In the genomic region with DNA sequence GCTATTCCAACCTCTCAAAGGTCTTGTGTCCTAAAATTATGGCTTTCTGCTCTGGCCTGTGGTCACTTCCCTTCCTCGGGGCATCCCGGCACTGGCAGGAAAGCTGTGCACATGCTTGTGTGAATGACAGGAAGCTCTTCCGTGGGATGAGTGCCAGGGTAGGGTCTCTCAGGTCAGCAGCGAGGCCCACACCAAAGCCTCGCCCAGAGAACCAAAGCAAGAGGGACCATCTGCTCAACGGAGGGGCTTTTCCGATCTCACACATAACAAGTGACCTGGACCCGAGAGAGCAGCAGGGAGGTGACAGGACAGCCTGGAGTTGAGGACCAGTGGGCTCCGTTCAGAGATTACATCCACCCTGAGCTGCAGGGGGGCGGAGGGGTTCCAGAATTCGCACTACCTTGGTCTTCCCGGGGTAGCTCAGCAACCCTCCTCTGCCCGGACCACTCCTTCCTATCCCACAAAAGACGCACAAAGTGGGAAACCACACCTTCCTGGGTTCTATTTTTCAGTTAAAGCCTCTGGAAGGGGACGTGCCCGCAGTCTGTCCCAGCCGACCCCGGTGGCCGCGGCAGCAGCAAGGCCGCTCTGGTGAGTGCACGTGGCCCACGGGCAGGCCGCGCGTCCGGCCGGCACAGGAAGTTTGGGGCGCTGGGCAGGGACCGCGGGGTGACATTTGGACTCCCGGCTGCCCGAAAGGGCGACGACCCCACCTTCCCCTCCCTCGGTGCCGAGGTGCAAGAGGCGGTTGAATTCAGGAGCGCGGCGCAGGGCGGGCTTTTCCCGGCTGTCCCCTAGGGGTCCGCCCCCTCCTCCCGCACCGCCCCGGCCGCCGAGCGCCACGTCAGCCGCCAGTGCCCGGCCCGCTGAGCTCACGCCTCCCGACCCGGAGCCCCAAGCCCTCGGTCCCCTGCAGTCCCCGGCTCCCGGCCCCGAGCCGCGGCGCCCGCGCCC, we compare ENCODE assay signal across 2 cellular contexts.
TF ChIP-seq lines count a peak whose summit lies in the region.

No MANE protein-coding gene starts in this region.

TF ChIP-seq in SK-N-SH, 30 proteins besides CTCF, POLR2A, EP300 and RAD21 (continued from another document):
- TF ChIP-seq, protein P1, sequence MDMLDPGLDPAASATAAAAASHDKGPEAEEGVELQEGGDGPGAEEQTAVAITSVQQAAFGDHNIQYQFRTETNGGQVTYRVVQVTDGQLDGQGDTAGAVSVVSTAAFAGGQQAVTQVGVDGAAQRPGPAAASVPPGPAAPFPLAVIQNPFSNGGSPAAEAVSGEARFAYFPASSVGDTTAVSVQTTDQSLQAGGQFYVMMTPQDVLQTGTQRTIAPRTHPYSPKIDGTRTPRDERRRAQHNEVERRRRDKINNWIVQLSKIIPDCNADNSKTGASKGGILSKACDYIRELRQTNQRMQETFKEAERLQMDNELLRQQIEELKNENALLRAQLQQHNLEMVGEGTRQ (IDR thresholded peaks at IDR 0.05; ENCODE audit: borderline replicate concordance, low read depth, low read length), result no peak
- TF ChIP-seq CHD2 (IDR thresholded peaks at IDR 0.05; ENCODE audit: low read length, partially characterized antibody), result no peak
- no peak for TF ChIP-seq RFX5 (IDR thresholded peaks at IDR 0.05; ENCODE audit: low read length)
- 0 out of 2 replicates have a peak, but pooled peaks have one; percentile 5 for TF ChIP-seq GATA2 (CRISPR knock-in tag; IDR thresholded peaks at IDR 0.05)
- TF ChIP-seq, protein P2, sequence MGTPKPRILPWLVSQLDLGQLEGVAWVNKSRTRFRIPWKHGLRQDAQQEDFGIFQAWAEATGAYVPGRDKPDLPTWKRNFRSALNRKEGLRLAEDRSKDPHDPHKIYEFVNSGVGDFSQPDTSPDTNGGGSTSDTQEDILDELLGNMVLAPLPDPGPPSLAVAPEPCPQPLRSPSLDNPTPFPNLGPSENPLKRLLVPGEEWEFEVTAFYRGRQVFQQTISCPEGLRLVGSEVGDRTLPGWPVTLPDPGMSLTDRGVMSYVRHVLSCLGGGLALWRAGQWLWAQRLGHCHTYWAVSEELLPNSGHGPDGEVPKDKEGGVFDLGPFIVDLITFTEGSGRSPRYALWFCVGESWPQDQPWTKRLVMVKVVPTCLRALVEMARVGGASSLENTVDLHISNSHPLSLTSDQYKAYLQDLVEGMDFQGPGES (IDR thresholded peaks at IDR 0.05; ENCODE audit: low read depth, low read length), result no peak

TF ChIP-seq in K562, 482 proteins besides CTCF, POLR2A, EP300 and RAD21 (continued from another document and continues in another):
- TF ChIP-seq ZC3H4 (CRISPR knock-in tag; IDR thresholded peaks at IDR 0.05; ENCODE audit: borderline replicate concordance), result peak; percentile 81; the same call in 1 of the 2 replicates
- TF ChIP-seq EGR1 (conservative IDR thresholded peaks at IDR 0.05), result peak; percentile 50
- peak; percentile 56; the same call in 1 of the 2 replicates for TF ChIP-seq BHLHE40 (IDR thresholded peaks at IDR 0.05; ENCODE audit: low read length)
- TF ChIP-seq, protein P1 (CRISPR knock-in tag; IDR thresholded peaks at IDR 0.05), result peak; percentile 56; the same call in 1 of the 2 replicates
- TF ChIP-seq HDAC2 (IDR thresholded peaks at IDR 0.05), result 0 out of 2 replicates have a peak, but pooled peaks have one; percentile 45
- TF ChIP-seq ZFP1 (CRISPR knock-in tag; IDR thresholded peaks at IDR 0.05), result no peak
- TF ChIP-seq KDM5B (IDR thresholded peaks at IDR 0.05; ENCODE audit: insufficient replicate concordance, low read depth, low read length), result peak; percentile 45
- TF ChIP-seq ZBTB1 (CRISPR knock-in tag; IDR thresholded peaks at IDR 0.05; ENCODE audit: borderline replicate concordance, low read depth), result peak; percentile 70; the same call in 1 of the 2 replicates
- peak; percentile 92 for TF ChIP-seq ZFX (CRISPR knock-in tag; IDR thresholded peaks at IDR 0.05)
- TF ChIP-seq DMBX1 (CRISPR knock-in tag; IDR thresholded peaks at IDR 0.05; ENCODE audit: borderline replicate concordance), result peak; percentile 47; the same call in 1 of the 2 replicates
- no peak for TF ChIP-seq NFXL1 (CRISPR knock-in tag; IDR thresholded peaks at IDR 0.05)
- TF ChIP-seq, protein P3, sequence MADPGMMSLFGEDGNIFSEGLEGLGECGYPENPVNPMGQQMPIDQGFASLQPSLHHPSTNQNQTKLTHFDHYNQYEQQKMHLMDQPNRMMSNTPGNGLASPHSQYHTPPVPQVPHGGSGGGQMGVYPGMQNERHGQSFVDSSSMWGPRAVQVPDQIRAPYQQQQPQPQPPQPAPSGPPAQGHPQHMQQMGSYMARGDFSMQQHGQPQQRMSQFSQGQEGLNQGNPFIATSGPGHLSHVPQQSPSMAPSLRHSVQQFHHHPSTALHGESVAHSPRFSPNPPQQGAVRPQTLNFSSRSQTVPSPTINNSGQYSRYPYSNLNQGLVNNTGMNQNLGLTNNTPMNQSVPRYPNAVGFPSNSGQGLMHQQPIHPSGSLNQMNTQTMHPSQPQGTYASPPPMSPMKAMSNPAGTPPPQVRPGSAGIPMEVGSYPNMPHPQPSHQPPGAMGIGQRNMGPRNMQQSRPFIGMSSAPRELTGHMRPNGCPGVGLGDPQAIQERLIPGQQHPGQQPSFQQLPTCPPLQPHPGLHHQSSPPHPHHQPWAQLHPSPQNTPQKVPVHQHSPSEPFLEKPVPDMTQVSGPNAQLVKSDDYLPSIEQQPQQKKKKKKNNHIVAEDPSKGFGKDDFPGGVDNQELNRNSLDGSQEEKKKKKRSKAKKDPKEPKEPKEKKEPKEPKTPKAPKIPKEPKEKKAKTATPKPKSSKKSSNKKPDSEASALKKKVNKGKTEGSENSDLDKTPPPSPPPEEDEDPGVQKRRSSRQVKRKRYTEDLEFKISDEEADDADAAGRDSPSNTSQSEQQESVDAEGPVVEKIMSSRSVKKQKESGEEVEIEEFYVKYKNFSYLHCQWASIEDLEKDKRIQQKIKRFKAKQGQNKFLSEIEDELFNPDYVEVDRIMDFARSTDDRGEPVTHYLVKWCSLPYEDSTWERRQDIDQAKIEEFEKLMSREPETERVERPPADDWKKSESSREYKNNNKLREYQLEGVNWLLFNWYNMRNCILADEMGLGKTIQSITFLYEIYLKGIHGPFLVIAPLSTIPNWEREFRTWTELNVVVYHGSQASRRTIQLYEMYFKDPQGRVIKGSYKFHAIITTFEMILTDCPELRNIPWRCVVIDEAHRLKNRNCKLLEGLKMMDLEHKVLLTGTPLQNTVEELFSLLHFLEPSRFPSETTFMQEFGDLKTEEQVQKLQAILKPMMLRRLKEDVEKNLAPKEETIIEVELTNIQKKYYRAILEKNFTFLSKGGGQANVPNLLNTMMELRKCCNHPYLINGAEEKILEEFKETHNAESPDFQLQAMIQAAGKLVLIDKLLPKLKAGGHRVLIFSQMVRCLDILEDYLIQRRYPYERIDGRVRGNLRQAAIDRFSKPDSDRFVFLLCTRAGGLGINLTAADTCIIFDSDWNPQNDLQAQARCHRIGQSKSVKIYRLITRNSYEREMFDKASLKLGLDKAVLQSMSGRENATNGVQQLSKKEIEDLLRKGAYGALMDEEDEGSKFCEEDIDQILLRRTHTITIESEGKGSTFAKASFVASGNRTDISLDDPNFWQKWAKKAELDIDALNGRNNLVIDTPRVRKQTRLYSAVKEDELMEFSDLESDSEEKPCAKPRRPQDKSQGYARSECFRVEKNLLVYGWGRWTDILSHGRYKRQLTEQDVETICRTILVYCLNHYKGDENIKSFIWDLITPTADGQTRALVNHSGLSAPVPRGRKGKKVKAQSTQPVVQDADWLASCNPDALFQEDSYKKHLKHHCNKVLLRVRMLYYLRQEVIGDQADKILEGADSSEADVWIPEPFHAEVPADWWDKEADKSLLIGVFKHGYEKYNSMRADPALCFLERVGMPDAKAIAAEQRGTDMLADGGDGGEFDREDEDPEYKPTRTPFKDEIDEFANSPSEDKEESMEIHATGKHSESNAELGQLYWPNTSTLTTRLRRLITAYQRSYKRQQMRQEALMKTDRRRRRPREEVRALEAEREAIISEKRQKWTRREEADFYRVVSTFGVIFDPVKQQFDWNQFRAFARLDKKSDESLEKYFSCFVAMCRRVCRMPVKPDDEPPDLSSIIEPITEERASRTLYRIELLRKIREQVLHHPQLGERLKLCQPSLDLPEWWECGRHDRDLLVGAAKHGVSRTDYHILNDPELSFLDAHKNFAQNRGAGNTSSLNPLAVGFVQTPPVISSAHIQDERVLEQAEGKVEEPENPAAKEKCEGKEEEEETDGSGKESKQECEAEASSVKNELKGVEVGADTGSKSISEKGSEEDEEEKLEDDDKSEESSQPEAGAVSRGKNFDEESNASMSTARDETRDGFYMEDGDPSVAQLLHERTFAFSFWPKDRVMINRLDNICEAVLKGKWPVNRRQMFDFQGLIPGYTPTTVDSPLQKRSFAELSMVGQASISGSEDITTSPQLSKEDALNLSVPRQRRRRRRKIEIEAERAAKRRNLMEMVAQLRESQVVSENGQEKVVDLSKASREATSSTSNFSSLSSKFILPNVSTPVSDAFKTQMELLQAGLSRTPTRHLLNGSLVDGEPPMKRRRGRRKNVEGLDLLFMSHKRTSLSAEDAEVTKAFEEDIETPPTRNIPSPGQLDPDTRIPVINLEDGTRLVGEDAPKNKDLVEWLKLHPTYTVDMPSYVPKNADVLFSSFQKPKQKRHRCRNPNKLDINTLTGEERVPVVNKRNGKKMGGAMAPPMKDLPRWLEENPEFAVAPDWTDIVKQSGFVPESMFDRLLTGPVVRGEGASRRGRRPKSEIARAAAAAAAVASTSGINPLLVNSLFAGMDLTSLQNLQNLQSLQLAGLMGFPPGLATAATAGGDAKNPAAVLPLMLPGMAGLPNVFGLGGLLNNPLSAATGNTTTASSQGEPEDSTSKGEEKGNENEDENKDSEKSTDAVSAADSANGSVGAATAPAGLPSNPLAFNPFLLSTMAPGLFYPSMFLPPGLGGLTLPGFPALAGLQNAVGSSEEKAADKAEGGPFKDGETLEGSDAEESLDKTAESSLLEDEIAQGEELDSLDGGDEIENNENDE (IDR thresholded peaks at IDR 0.05; ENCODE audit: low read depth, low read length), result no peak
- peak; percentile 37 to 54; a peak in 3 of 4 replicates for TF ChIP-seq NRF1 (conservative IDR thresholded peaks at IDR 0.05 in 1 of 2, IDR thresholded peaks at IDR 0.05 in 1 of 2)
- 0 out of 2 replicates have a peak, but pooled peaks have one; percentile 14 for TF ChIP-seq NR4A1 (CRISPR knock-in tag; IDR thresholded peaks at IDR 0.05)
- TF ChIP-seq NR4A1 (tag; IDR thresholded peaks at IDR 0.05), result no peak
- peak; percentile 95 for TF ChIP-seq NKRF (IDR thresholded peaks at IDR 0.05; ENCODE audit: borderline replicate concordance)
- peak; percentile 89; the same call in 1 of the 2 replicates for TF ChIP-seq CREB3L1 (IDR thresholded peaks at IDR 0.05; ENCODE audit: borderline replicate concordance, low read depth)
- no peak for TF ChIP-seq MCM2 (IDR thresholded peaks at IDR 0.05; ENCODE audit: low read depth)
- TF ChIP-seq GABPA (tag; conservative IDR thresholded peaks at IDR 0.05; ENCODE audit: low read depth), result 0 out of 2 replicates have a peak, but pooled peaks have one; percentile 50
- TF ChIP-seq ZNF263 (CRISPR knock-in tag; IDR thresholded peaks at IDR 0.05; ENCODE audit: borderline replicate concordance), result 0 out of 2 replicates have a peak, but pooled peaks have one; percentile 43
- TF ChIP-seq RCOR1 (IDR thresholded peaks at IDR 0.05; ENCODE audit: borderline replicate concordance in 1 of 2, low read depth in 2 of 2, low read length in 2 of 2), result no peak
- peak; percentile 46; the same call in 1 of the 2 replicates for TF ChIP-seq ERF (CRISPR knock-in tag; IDR thresholded peaks at IDR 0.05)
- TF ChIP-seq DACH1 (IDR thresholded peaks at IDR 0.05; ENCODE audit: partially characterized antibody), result no peak
- peak; percentile 52; the same call in 1 of the 2 replicates for TF ChIP-seq HNRNPL (IDR thresholded peaks at IDR 0.05; ENCODE audit: low read depth, low read length)
- no peak for TF ChIP-seq NBN (IDR thresholded peaks at IDR 0.05; ENCODE audit: low read depth)
- TF ChIP-seq, protein P4, sequence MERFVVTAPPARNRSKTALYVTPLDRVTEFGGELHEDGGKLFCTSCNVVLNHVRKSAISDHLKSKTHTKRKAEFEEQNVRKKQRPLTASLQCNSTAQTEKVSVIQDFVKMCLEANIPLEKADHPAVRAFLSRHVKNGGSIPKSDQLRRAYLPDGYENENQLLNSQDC (CRISPR knock-in tag; IDR thresholded peaks at IDR 0.05), result no peak
- TF ChIP-seq MYC (IDR thresholded peaks at IDR 0.05; ENCODE audit: low read depth, low read length), result peak; percentile 91
- 0 out of 2 replicates have a peak, but pooled peaks have one; percentile 73 for TF ChIP-seq MYC (CRISPR knock-in tag; IDR thresholded peaks at IDR 0.05; ENCODE audit: borderline replicate concordance, low read depth)
- no peak for TF ChIP-seq TAF1 (IDR thresholded peaks at IDR 0.05; ENCODE audit: control insufficient read depth, extremely low read depth, insufficient read depth, low read length, severe bottlenecking)
- 0 out of 2 replicates have a peak, but pooled peaks have one; percentile 47 for TF ChIP-seq KAT7 (CRISPR knock-in tag; IDR thresholded peaks at IDR 0.05; ENCODE audit: borderline replicate concordance)
- TF ChIP-seq ZNF224 (CRISPR knock-in tag; IDR thresholded peaks at IDR 0.05), result no peak
- TF ChIP-seq ZBTB7A (IDR thresholded peaks at IDR 0.05; ENCODE audit: borderline replicate concordance, control insufficient read depth, low read depth, low read length), result peak; percentile 68
- peak; percentile 63 for TF ChIP-seq RBBP5 (IDR thresholded peaks at IDR 0.05; ENCODE audit: borderline replicate concordance, insufficient read depth, low read length, poor library complexity, severe bottlenecking)
- peak; percentile 76 for TF ChIP-seq POLR2G (IDR thresholded peaks at IDR 0.05; ENCODE audit: low read depth, low read length)
